Comparison of ENCODE assay signal across 9 cellular contexts in genomic region chr15:76335851-76336253, GRCh38. TPM values are rescaled to one million over a fixed set of nuclear protein-coding genes. Genes with fewer than 3 reads are reported as not detected.
A peak's percentile ranks its signal among the peaks of the same experiment; 100 is the strongest.
DNase-seq lines count a peak whose midpoint lies in the region; ATAC-seq, FAIRE-seq and TF ChIP-seq lines count a peak whose summit lies in the region.
"Had no signal": no experiment of that assay in that cellular context is flagged by ENCODE, and none has a peak within 500 bp of the region (broad histone marks: within the 10 kb centered on the region; RNA-seq: fewer than 3 reads in every experiment).

No MANE protein-coding gene starts in this region.

- no peaks in the 10 kb centered on the region for H3K36me3 ChIP-seq in NT2/D1 (ENCODE audit: insufficient read depth, insufficient read length, low read length)
- no peaks in the 10 kb centered on the region for H3K36me3 ChIP-seq in endothelial cell of umbilical vein (ENCODE audit: control insufficient read depth in 2 of 2, extremely low read depth in 1 of 2, insufficient read depth in 2 of 2, low read length in 2 of 2)

- dilution Hi-C loops in endothelial cell of umbilical vein (cut with MboI; ENCODE audit: extremely low pct_ligation_motif_present, low sequenced_read_pairs): no loop called here

- H3K27me3 Mint-ChIP-seq in activated CD4-positive, alpha-beta T cell treated with anti-CD3 and anti-CD28 coated beads for 36 hours: peaks cover 61% of the 10 kb centered on the region

- no peak overlapping the region for H3K27ac ChIP-seq in endothelial cell of umbilical vein (ENCODE audit: insufficient read depth, low read depth, low read length)
- H3K27ac ChIP-seq in skin epidermis: no peak overlapping the region

- no peaks in the 10 kb centered on the region for H3K9me1 ChIP-seq in endothelial cell of umbilical vein (replicated peaks; ENCODE audit: control insufficient read depth, extremely low read depth, insufficient read depth, low read length)

- H3K4me1 ChIP-seq in NT2/D1 (ENCODE audit: insufficient read depth, insufficient read length) (peaks cover 20% of the 10 kb centered on the region), endothelial cell of umbilical vein (ENCODE audit: control insufficient read depth, extremely low read depth, insufficient read depth, low read length) (peaks cover 20% of the 10 kb centered on the region)

- H3K4me3 Mint-ChIP-seq in activated CD4-positive, alpha-beta T cell treated with anti-CD3 and anti-CD28 coated beads for 36 hours: peak overlapping the region; percentile 67

- no peaks in the 10 kb centered on the region for H3K79me2 ChIP-seq in endothelial cell of umbilical vein (ENCODE audit: control insufficient read depth, insufficient read depth, low read length)

- no peak for TF ChIP-seq POLR2A in endothelial cell of umbilical vein (IDR thresholded peaks at IDR 0.05; ENCODE audit: low read depth, low read length)

- intact Hi-C loops in activated CD4-positive, alpha-beta T cell treated with anti-CD3 and anti-CD28 coated beads for 36 hours (cut with DNase I, micrococcal nuclease): loop anchor here (1.0 to 5.0 kb wide), 6 partner anchors 10 to 569 kb away; partner anchors contain the start of genes ETFA (in 1 of the 2) and SCAPER (in 1 of the 2)
- intact Hi-C loops in endothelial cell of umbilical vein (cut with micrococcal nuclease): loop anchor here (1.0 kb wide), 1 partner anchor 9 kb away; no protein-coding TSS in a partner anchor

- TF ChIP-seq CTCF in endothelial cell of umbilical vein (IDR thresholded peaks at IDR 0.05; ENCODE audit: extremely low read depth in 1 of 2, insufficient read depth in 1 of 2, low read depth in 1 of 2, low read length in 2 of 2): no peak

- H3K4me3 ChIP-seq in NT2/D1 (ENCODE audit: insufficient read length, low read depth): peak overlapping the region; percentile 45
- peak overlapping the region in 2 of 3 experiments; percentile 2 to 52 for H3K4me3 ChIP-seq in endothelial cell of umbilical vein (replicated peaks in 1 of 3; ENCODE audit: insufficient read depth in 1 of 3, low read depth in 1 of 3, low read length in 3 of 3)
- H3K4me3 ChIP-seq in skin epidermis: peak overlapping the region in 5 of 7 experiments; percentile 3 to 26 (median 22)

- FAIRE-seq in endothelial cell of umbilical vein (lab: Jason Lieb, UNC): peak; percentile 63

- no peak for ATAC-seq in activated CD4-positive, alpha-beta T cell treated with anti-CD3 and anti-CD28 coated beads for 36 hours
- ATAC-seq in HG03565 (IDR thresholded peaks at IDR 0.05; ENCODE audit: unreplicated experiment): no peak

- H3K27ac Mint-ChIP-seq in activated CD4-positive, alpha-beta T cell treated with anti-CD3 and anti-CD28 coated beads for 36 hours: peak overlapping the region; percentile 59

- POLR2A ChIA-PET in activated CD4-positive, alpha-beta T cell treated with anti-CD3 and anti-CD28 coated beads for 36 hours (lab: Charles Lee): interaction anchor here (0.6 to 0.7 kb wide), 2 partner anchors 10 to 438 kb away, joined by 3 to 4 read pairs; no protein-coding TSS in a partner anchor
- POLR2A ChIA-PET in endothelial cell of umbilical vein (lab: Charles Lee): interaction anchor here (0.7 kb wide), 2 partner anchors 9 to 154 kb away, joined by 3 read pairs; no protein-coding TSS in a partner anchor

- H3K9me3 Mint-ChIP-seq in activated CD4-positive, alpha-beta T cell treated with anti-CD3 and anti-CD28 coated beads for 36 hours (ENCODE audit: low read depth): no peaks in the 10 kb centered on the region

- H3K9ac ChIP-seq in NT2/D1 (ENCODE audit: insufficient read length, low read depth) (peak overlapping the region; percentile 68), endothelial cell of umbilical vein (replicated peaks; ENCODE audit: extremely low read depth, insufficient read depth, low read length) (peak overlapping the region; percentile 24)

- BruUV-seq in endothelial cell of umbilical vein (replicated peaks; lab: Mats Ljungman, UMichigan): TSS peak; percentile 81

- H3K4me2 ChIP-seq in endothelial cell of umbilical vein (ENCODE audit: insufficient read depth, low read length): peak overlapping the region; percentile 63

- CTCF ChIA-PET in activated CD4-positive, alpha-beta T cell treated with anti-CD3 and anti-CD28 coated beads for 36 hours (lab: Charles Lee): interaction anchor here (0.6 to 1.5 kb wide), 4 partner anchors 11 to 145 kb away, joined by 3 read pairs; no protein-coding TSS in a partner anchor
- CTCF ChIA-PET in endothelial cell of umbilical vein (lab: Charles Lee): interaction anchor here (0.9 to 1.9 kb wide), 6 partner anchors 8 to 530 kb away, joined by 3 to 6 read pairs (median 4); no protein-coding TSS in a partner anchor

- peaks cover 41% of the 10 kb centered on the region for H3K4me1 Mint-ChIP-seq in activated CD4-positive, alpha-beta T cell treated with anti-CD3 and anti-CD28 coated beads for 36 hours

- no peaks in the 10 kb centered on the region for H3K36me3 Mint-ChIP-seq in activated CD4-positive, alpha-beta T cell treated with anti-CD3 and anti-CD28 coated beads for 36 hours (ENCODE audit: low read depth)

- H2AFZ ChIP-seq in endothelial cell of umbilical vein (ENCODE audit: low read depth, low read length): no peak overlapping the region

- H3K9me3 ChIP-seq in NT2/D1 (ENCODE audit: insufficient read depth, low read length) (no peaks in the 10 kb centered on the region), endothelial cell of umbilical vein (replicated peaks; ENCODE audit: control insufficient read depth, insufficient read depth, low read length) (no peaks in the 10 kb centered on the region)

- peak; percentile 32 for DNase-seq in activated CD4-positive, alpha-beta T cell treated with anti-CD3 and anti-CD28 coated beads for 36 hours
- DNase-seq in activated CD4-positive, alpha-beta T cell treated with anti-CD3 and anti-CD28 coated beads, Interleukin-2, amount 50 U/mL, for 48 hours: no peak
- no peak for DNase-seq in NT2/D1 (ENCODE audit: low read depth, low spot score)
- no peak for DNase-seq in endothelial cell of umbilical vein (ENCODE audit: low read depth, low spot score)
- DNase-seq in NCI-H510A (lab: John Stamatoyannopoulos, UW): no peak
- no peak for DNase-seq in HT-29 (ENCODE audit: low spot score)
- DNase-seq: DND-41 had no signal

- H4K20me1 ChIP-seq in endothelial cell of umbilical vein (replicated peaks; ENCODE audit: control insufficient read depth, extremely low read depth, insufficient read depth, low read length): no peaks in the 10 kb centered on the region

- peaks cover 87% of the 10 kb centered on the region for H3K27me3 ChIP-seq in NT2/D1 (ENCODE audit: insufficient read depth, insufficient read length)
- H3K27me3 ChIP-seq in endothelial cell of umbilical vein (ENCODE audit: control insufficient read depth in 2 of 2, insufficient read depth in 2 of 2, low read length in 2 of 2): peaks cover 48 to 68% of the 10 kb centered on the region in 2 experiments

TF ChIP-seq in endothelial cell of umbilical vein, 7 proteins besides CTCF, POLR2A, EP300 and RAD21:
- TF ChIP-seq MYC (IDR thresholded peaks at IDR 0.05; ENCODE audit: low read depth, low read length) (no peak), FOS (IDR thresholded peaks at IDR 0.05; ENCODE audit: borderline replicate concordance, insufficient read depth, low read length) (no peak), POLR2AphosphoS5 (IDR thresholded peaks at IDR 0.05; ENCODE audit: insufficient read depth, low read depth, low read length) (no peak), MAX (IDR thresholded peaks at IDR 0.05; ENCODE audit: insufficient read depth, insufficient read length) (no peak), GATA2 (IDR thresholded peaks at IDR 0.05; ENCODE audit: insufficient read depth, insufficient read length, low read depth, low read length) (no peak), JUN (IDR thresholded peaks at IDR 0.05; ENCODE audit: borderline replicate concordance, insufficient read depth, insufficient read length, low read depth) (no peak), EZH2 (IDR thresholded peaks at IDR 0.05; ENCODE audit: borderline replicate concordance, low read depth, low read length, severe bottlenecking) (no peak)

RNA-seq across cellular contexts. Expression of gene ISL2, which starts 0.7 kb away (rescaled TPM):
- total RNA-seq in activated CD4-positive, alpha-beta T cell treated with anti-CD3 and anti-CD28 coated beads for 36 hours: under 1 TPM in 1 of 2 experiments, not detected in 1; 0.25 TPM
- not detected in 2 replicates for total RNA-seq in endothelial cell of umbilical vein
- 0.05 and 0.10 TPM in 2 replicates for polyA plus RNA-seq in endothelial cell of umbilical vein
- polyA plus RNA-seq in endothelial cell of umbilical vein (2011; cell fraction: cytosol; rRNA removed): 0.06 TPM in 1 of 2 replicates, not detected in the other
- polyA plus RNA-seq in endothelial cell of umbilical vein (2011; cell fraction: nucleus; rRNA removed): 0.34 TPM in 1 of 2 replicates, not detected in the other
- polyA plus RNA-seq in endothelial cell of umbilical vein (2012): not detected in 2 replicates
- 0.11 TPM in 1 of 2 replicates, not detected in the other for polyA minus RNA-seq in endothelial cell of umbilical vein
- polyA minus RNA-seq in endothelial cell of umbilical vein (2011; cell fraction: cytosol; rRNA and poly(A)+ RNA removed): 4.2 TPM
- not detected in 2 replicates for polyA minus RNA-seq in endothelial cell of umbilical vein (2011; cell fraction: nucleus; rRNA and poly(A)+ RNA removed)
- total RNA-seq in HT-29 (2014; rRNA removed; shearing (Covaris generic)): 1.2 and 3.4 TPM in 2 replicates

RNA-seq across cellular contexts. Expression of gene ETFA, which starts 24.6 kb away (rescaled TPM):
- 100 to 1,000 TPM; 100 to 136 TPM for total RNA-seq in activated CD4-positive, alpha-beta T cell treated with anti-CD3 and anti-CD28 coated beads for 36 hours
- total RNA-seq in endothelial cell of umbilical vein: 116 and 123 TPM in 2 replicates
- 75.8 and 102 TPM in 2 replicates for polyA plus RNA-seq in endothelial cell of umbilical vein
- polyA plus RNA-seq in endothelial cell of umbilical vein (2011; cell fraction: cytosol; rRNA removed): 137 and 154 TPM in 2 replicates
- polyA plus RNA-seq in endothelial cell of umbilical vein (2011; cell fraction: nucleus; rRNA removed): 85.8 and 105 TPM in 2 replicates
- 162 and 177 TPM in 2 replicates for polyA plus RNA-seq in endothelial cell of umbilical vein (2012)
- 93.1 and 110 TPM in 2 replicates for polyA minus RNA-seq in endothelial cell of umbilical vein
- 143 TPM for polyA minus RNA-seq in endothelial cell of umbilical vein (2011; cell fraction: cytosol; rRNA and poly(A)+ RNA removed)
- polyA minus RNA-seq in endothelial cell of umbilical vein (2011; cell fraction: nucleus; rRNA and poly(A)+ RNA removed): 45.3 and 59.5 TPM in 2 replicates
- total RNA-seq in HT-29 (2014; rRNA removed; shearing (Covaris generic)): 154 and 157 TPM in 2 replicates
